Comparison of ENCODE assay signal across 8 cellular contexts in genomic region chr15:87952736-87953135, GRCh38.
"Had no signal": no experiment of that assay in that cellular context is flagged by ENCODE, and none has a peak within 500 bp of the region (broad histone marks: within the 10 kb centered on the region; RNA-seq: fewer than 3 reads in every experiment).

No MANE protein-coding gene starts in this region.

- FAIRE-seq: G401.6, GM12878, GM12891, GM12892, GM18507, GM19239 had no signal

- DNase-seq: GDM1, GF-D8 had no signal

- H3K4me3 ChIP-seq: GM12878 had no signal
